1 cellular context compared by ENCODE assay signal in genomic region chr5:50962934-50963646, GRCh38.
TF ChIP-seq lines count a peak whose summit lies in the region.

No MANE protein-coding gene starts in this region.

TF ChIP-seq in GM12878, 131 proteins besides CTCF, POLR2A, EP300 and RAD21 (continued from another document):
- TF ChIP-seq RELB (IDR thresholded peaks at IDR 0.05; ENCODE audit: low read depth) (0 out of 2 replicates have a peak, but pooled peaks have one; percentile 17), IKZF1 (conservative IDR thresholded peaks at IDR 0.05) (peak; percentile 34; the same call in 1 of the 2 replicates), EZH2 (IDR thresholded peaks at IDR 0.05; ENCODE audit: borderline replicate concordance, control insufficient read depth, low read depth, low read length) (0 out of 2 replicates have a peak, but pooled peaks have one; percentile 80), YY1 (IDR thresholded peaks at IDR 0.05; ENCODE audit: low read depth, low read length) (peak; percentile 68; the same call in 1 of the 2 replicates), SMC3 (IDR thresholded peaks at IDR 0.05; ENCODE audit: borderline replicate concordance, low read length) (peak; percentile 70), CBFB (IDR thresholded peaks at IDR 0.05; ENCODE audit: low read depth) (peak; percentile 25; the same call in 1 of the 2 replicates)
